9 cellular contexts compared by ENCODE assay signal in genomic region chr2:25310965-25311865, GRCh38. TPM values are rescaled to one million over a fixed set of nuclear protein-coding genes. Genes with fewer than 3 reads are reported as not detected.
DNase-seq lines count a peak whose midpoint lies in the region; ATAC-seq and TF ChIP-seq lines count a peak whose summit lies in the region.
"Had no signal": no experiment of that assay in that cellular context is flagged by ENCODE, and none has a peak within 500 bp of the region (broad histone marks: within the 10 kb centered on the region; RNA-seq: fewer than 3 reads in every experiment).

No MANE protein-coding gene starts in this region.

- H3K4me3 Mint-ChIP-seq in CD8-positive, alpha-beta memory T cell: peak overlapping the region in 5 of 7 donors; percentile 9 to 52 (median 35)
- peak overlapping the region; percentile 85 for H3K4me3 Mint-ChIP-seq in activated T-helper 17 cell treated with anti-CD3 and anti-CD28 coated beads, Interleukin-2, amount 50 U/mL, for 72 hours
- H3K4me3 Mint-ChIP-seq: memory B cell had no signal

- no peak for DNase-seq in CD8-positive, alpha-beta memory T cell
- DNase-seq in NCI-H2029 treated with DMSO at 0.1 percent for 48 hours (lab: John Stamatoyannopoulos, UW) (peak; percentile 95), middle frontal gyrus (ENCODE audit: extremely low spot score, low spot score) (no peak), T-helper 1 cell (no peak), RKO (ENCODE audit: low spot score) (no peak)

- H3K27ac Mint-ChIP-seq in CD8-positive, alpha-beta memory T cell: peak overlapping the region in 5 of 8 donors; percentile 55 to 93 (median 81)
- peak overlapping the region; percentile 81 for H3K27ac Mint-ChIP-seq in activated T-helper 17 cell treated with anti-CD3 and anti-CD28 coated beads, Interleukin-2, amount 50 U/mL, for 72 hours
- H3K27ac Mint-ChIP-seq: memory B cell had no signal

- H3K36me3 Mint-ChIP-seq in CD8-positive, alpha-beta memory T cell: peaks cover 0 to 41% (median 1%) of the 10 kb centered on the region in 3 donors
- peaks cover 77% of the 10 kb centered on the region for H3K36me3 Mint-ChIP-seq in activated T-helper 17 cell treated with anti-CD3 and anti-CD28 coated beads, Interleukin-2, amount 50 U/mL, for 72 hours (ENCODE audit: low read depth)
- H3K36me3 Mint-ChIP-seq: memory B cell had no signal

- H3K9me3 Mint-ChIP-seq in CD8-positive, alpha-beta memory T cell: no peaks in the 10 kb centered on the region
- H3K9me3 Mint-ChIP-seq in activated T-helper 17 cell treated with anti-CD3 and anti-CD28 coated beads, Interleukin-2, amount 50 U/mL, for 72 hours: no peaks in the 10 kb centered on the region
- H3K9me3 Mint-ChIP-seq: memory B cell had no signal

- no peak overlapping the region for H3K4me3 ChIP-seq in CD8-positive, alpha-beta memory T cell (ENCODE audit: low read length)
- no peak overlapping the region for H3K4me3 ChIP-seq in liver (ENCODE audit: low read depth in 1 of 3, low read length in 3 of 3)

- no peaks in the 10 kb centered on the region for H3K9me3 ChIP-seq in CD8-positive, alpha-beta memory T cell (ENCODE audit: low read length)
- no peaks in the 10 kb centered on the region for H3K9me3 ChIP-seq in liver (ENCODE audit: control insufficient read depth in 4 of 4, low read length in 3 of 4)

- H3K9ac ChIP-seq in liver (ENCODE audit: low read depth in 1 of 2, low read length in 2 of 2): no peak overlapping the region

- no peak for TF ChIP-seq CTCF in liver (IDR thresholded peaks at IDR 0.05; ENCODE audit: low read depth, low read length, missing input control)

- no peaks in the 10 kb centered on the region for H3K27me3 ChIP-seq in CD8-positive, alpha-beta memory T cell (ENCODE audit: insufficient read depth, low read length, poor library complexity, severe bottlenecking)
- no peaks in the 10 kb centered on the region for H3K27me3 ChIP-seq in liver (ENCODE audit: control insufficient read depth in 4 of 4, insufficient read depth in 4 of 4, low read length in 3 of 4)

- no peak overlapping the region for H3K27ac ChIP-seq in CD8-positive, alpha-beta memory T cell (ENCODE audit: low read depth, low read length)
- peak overlapping the region; percentile 58 to 68 for H3K27ac ChIP-seq in liver (ENCODE audit: low read depth in 1 of 2, low read length in 2 of 2)

- TF ChIP-seq RAD21 in liver (IDR thresholded peaks at IDR 0.05): no peak

- H3K4me1 Mint-ChIP-seq in CD8-positive, alpha-beta memory T cell: peaks cover 67 to 92% (median 70%) of the 10 kb centered on the region in 3 donors
- peaks cover 39% of the 10 kb centered on the region for H3K4me1 Mint-ChIP-seq in activated T-helper 17 cell treated with anti-CD3 and anti-CD28 coated beads, Interleukin-2, amount 50 U/mL, for 72 hours

- WGBS in liver: 47% methylated on average over 14 of the region's 14 CpGs

- H3K36me3 ChIP-seq in CD8-positive, alpha-beta memory T cell (ENCODE audit: insufficient read depth, low read length): peaks cover 14% of the 10 kb centered on the region
- peaks cover 0 to 4% (median 1%) of the 10 kb centered on the region in 4 donors for H3K36me3 ChIP-seq in liver (ENCODE audit: control insufficient read depth in 4 of 4, insufficient read depth in 3 of 4, low read depth in 1 of 4, low read length in 3 of 4)

- H3K4me1 ChIP-seq in CD8-positive, alpha-beta memory T cell (ENCODE audit: insufficient read depth, low read length): peaks cover 82% of the 10 kb centered on the region
- H3K4me1 ChIP-seq in liver (ENCODE audit: control insufficient read depth in 4 of 4, insufficient read depth in 4 of 4, low read length in 3 of 4): peaks cover 8 to 46% (median 32%) of the 10 kb centered on the region in 4 donors

- ATAC-seq in activated T-helper 17 cell treated with anti-CD3 and anti-CD28 coated beads, Interleukin-2, amount 50 U/mL, for 72 hours (replicated peaks): no peak
- no peak for ATAC-seq in HG03565 (IDR thresholded peaks at IDR 0.05; ENCODE audit: unreplicated experiment)

- CTCF ChIA-PET in CD8-positive, alpha-beta memory T cell (lab: Charles Lee): interaction anchor here (1.2 to 3.3 kb wide), 5 partner anchors 16 to 65 kb away, joined by 3 to 21 read pairs (median 4); no protein-coding TSS in a partner anchor

- POLR2A ChIA-PET in CD8-positive, alpha-beta memory T cell (lab: Charles Lee): interaction anchor here (1.0 kb wide), 1 partner anchor 11 kb away, joined by 4 read pairs; no protein-coding TSS in a partner anchor

- no peaks in the 10 kb centered on the region for H3K27me3 Mint-ChIP-seq in CD8-positive, alpha-beta memory T cell
- no peaks in the 10 kb centered on the region for H3K27me3 Mint-ChIP-seq in activated T-helper 17 cell treated with anti-CD3 and anti-CD28 coated beads, Interleukin-2, amount 50 U/mL, for 72 hours
- H3K27me3 Mint-ChIP-seq: memory B cell had no signal

TF ChIP-seq in liver, 16 proteins besides CTCF, POLR2A, EP300 and RAD21:
- TF ChIP-seq REST (IDR thresholded peaks at IDR 0.05) (peak; percentile 30), MAX (IDR thresholded peaks at IDR 0.05) (no peak), YY1 (IDR thresholded peaks at IDR 0.05) (peak; percentile 52), FOXA1 (IDR thresholded peaks at IDR 0.05) (no peak), RXRA (IDR thresholded peaks at IDR 0.05) (peak; percentile 57 to 60), ZBTB33 (IDR thresholded peaks at IDR 0.05) (no peak), GABPA (IDR thresholded peaks at IDR 0.05 in 1 of 2, conservative IDR thresholded peaks at IDR 0.05 in 1 of 2) (no peak), NR2F2 (IDR thresholded peaks at IDR 0.05) (no peak), JUND (IDR thresholded peaks at IDR 0.05) (no peak), TAF1 (conservative IDR thresholded peaks at IDR 0.05) (no peak), HNF4A (conservative IDR thresholded peaks at IDR 0.05) (peak; percentile 24 to 32), ATF3 (IDR thresholded peaks at IDR 0.05) (no peak), FOXA2 (IDR thresholded peaks at IDR 0.05) (no peak), SP1 (IDR thresholded peaks at IDR 0.05) (peak; percentile 19), HNF4G (IDR thresholded peaks at IDR 0.05) (no peak), EGR1 (IDR thresholded peaks at IDR 0.05; ENCODE audit: low read depth in 2 of 2) (peak in 1 of 2 donors; percentile 66)
TF ChIP-seq in liver: peak in this region for 6.

RNA-seq across cellular contexts. Expression of gene DNMT3A, which starts 30.5 kb away (rescaled TPM):
- total RNA-seq in CD8-positive, alpha-beta memory T cell: 10 to 100 TPM; 77.9 to 80.7 TPM
- polyA plus RNA-seq in CD8-positive, alpha-beta memory T cell: 19.4 TPM
- 10 to 100 TPM; 55.2 to 64.6 TPM for total RNA-seq in activated T-helper 17 cell treated with anti-CD3 and anti-CD28 coated beads, Interleukin-2, amount 50 U/mL, for 72 hours
- 10 to 100 TPM; 11.9 to 24.2 TPM for total RNA-seq in liver
- polyA plus RNA-seq in liver: 1 to 10 TPM; 3.5 to 4.3 TPM
